Comparison of ENCODE assay signal across 12 cellular contexts in genomic region chr2:142866426-142866825, GRCh38. TPM values are rescaled to one million over a fixed set of nuclear protein-coding genes. Genes with fewer than 3 reads are reported as not detected.
DNase-seq lines count a peak whose midpoint lies in the region; ATAC-seq and TF ChIP-seq lines count a peak whose summit lies in the region.
"Had no signal": no experiment of that assay in that cellular context is flagged by ENCODE, and none has a peak within 500 bp of the region (broad histone marks: within the 10 kb centered on the region; RNA-seq: fewer than 3 reads in every experiment).

No MANE protein-coding gene starts in this region.

- no peak overlapping the region for H3K4ac ChIP-seq in neuronal stem cell (ENCODE audit: low read length)

- TF ChIP-seq CTCF in GM12865 (IDR thresholded peaks at IDR 0.05; ENCODE audit: insufficient read depth, low read depth, low read length, missing control alignments) = no peak
- TF ChIP-seq CTCF in esophagus squamous epithelium (IDR thresholded peaks at IDR 0.05) = no peak

- H3K4me1 ChIP-seq in esophagus squamous epithelium = peaks cover 19 to 50% (median 23%) of the 10 kb centered on the region in 3 donors
- H3K4me1 ChIP-seq in neuronal stem cell (ENCODE audit: control insufficient read depth in 2 of 2, insufficient read depth in 1 of 2, low read depth in 1 of 2, low read length in 2 of 2) = no peaks in the 10 kb centered on the region

- H3K4me2 ChIP-seq in neuronal stem cell (ENCODE audit: insufficient read depth, low read length, poor library complexity, severe bottlenecking) = no peak overlapping the region

- intact Hi-C loops in esophagus squamous epithelium (cut with DNase I) = no loop called here

- no peak overlapping the region for H2BK12ac ChIP-seq in neuronal stem cell (ENCODE audit: low read length)

- H3K4me3 ChIP-seq in GM12865 (ENCODE audit: low read depth, low read length) (peak overlapping the region; percentile 74), esophagus squamous epithelium (peak overlapping the region in 1 of 4 donors; percentile 6), neuronal stem cell (ENCODE audit: low read length in 2 of 2) (no peak overlapping the region)

- ATAC-seq in GM21526 (IDR thresholded peaks at IDR 0.05; ENCODE audit: low FRiP score, unreplicated experiment) = peak; percentile 12
- peak; percentile 22 for ATAC-seq in HG03135 (IDR thresholded peaks at IDR 0.05; ENCODE audit: unreplicated experiment)

- H3K27ac ChIP-seq in esophagus squamous epithelium (peak overlapping the region; percentile 56 to 87 (median 84)), neuronal stem cell (replicated peaks; ENCODE audit: low read length) (no peak overlapping the region)

- no peak overlapping the region for H3K18ac ChIP-seq in neuronal stem cell (ENCODE audit: low read length)

- no peak overlapping the region for H2BK5ac ChIP-seq in neuronal stem cell (ENCODE audit: low read length)

- 80 to 82% methylated on average over 2 of the region's 2 CpGs for WGBS in esophagus squamous epithelium, 2 donors
- WGBS in neuronal stem cell (ENCODE audit: extremely low coverage in 2 of 2, insufficient read length in 2 of 2, insufficient replicate concordance in 1 of 2), 2 donors = no CpG with 5 or more reads among the region's 2 CpGs

- H3K27me3 ChIP-seq in esophagus squamous epithelium (no peaks in the 10 kb centered on the region), neuronal stem cell (ENCODE audit: control insufficient read depth in 3 of 3, insufficient read depth in 3 of 3, low read depth in 1 of 3, low read length in 3 of 3) (no peaks in the 10 kb centered on the region)

- no peak overlapping the region for H2AK5ac ChIP-seq in neuronal stem cell (ENCODE audit: low read depth, low read length)

- H3K36me3 ChIP-seq in esophagus squamous epithelium (no peaks in the 10 kb centered on the region), neuronal stem cell (replicated peaks in 1 of 2; ENCODE audit: control insufficient read depth in 2 of 2, insufficient read depth in 2 of 2, low read length in 2 of 2) (no peaks in the 10 kb centered on the region)

- no peak overlapping the region for H2BK15ac ChIP-seq in neuronal stem cell (ENCODE audit: low read length)

- H3K79me1 ChIP-seq in neuronal stem cell (ENCODE audit: low read depth, low read length) = no peaks in the 10 kb centered on the region

- no peak overlapping the region for H3K9ac ChIP-seq in neuronal stem cell (ENCODE audit: low read depth, low read length, poor library complexity)

- no peak overlapping the region for H2BK120ac ChIP-seq in neuronal stem cell (ENCODE audit: low read depth, low read length)

- H4K91ac ChIP-seq in neuronal stem cell (ENCODE audit: low read depth, low read length, poor library complexity) = no peak overlapping the region

- H3K9me3 ChIP-seq in esophagus squamous epithelium (no peaks in the 10 kb centered on the region), neuronal stem cell (replicated peaks in 1 of 2; ENCODE audit: control insufficient read depth in 2 of 2, insufficient read depth in 1 of 2, low read depth in 1 of 2, low read length in 2 of 2) (no peaks in the 10 kb centered on the region)

- no peak for DNase-seq in GM12865 (ENCODE audit: low read depth)
- no peak for DNase-seq in esophagus squamous epithelium (lab: John Stamatoyannopoulos, UW)
- no peak for DNase-seq in SIG-M5 treated with dmso at 0.1 percent for 504 hours (lab: John Stamatoyannopoulos, UW; ENCODE audit: unreplicated experiment)
- DNase-seq in DMS114 treated with DMSO at 0.1 percent for 48 hours (lab: John Stamatoyannopoulos, UW; ENCODE audit: unreplicated experiment) = no peak
- no peak for DNase-seq in neuronal stem cell (ENCODE audit: low spot score)
- no peak for DNase-seq in NCI-H69 (lab: John Stamatoyannopoulos, UW)
- DNase-seq: activated CD4-positive, alpha-beta T cell treated with anti-CD3 and anti-CD28 coated beads for 48 hours; CD4-positive, CD25-positive, alpha-beta regulatory T cell; erythroblast had no signal

- H2AFZ ChIP-seq in neuronal stem cell (ENCODE audit: low read length) = no peak overlapping the region

- TF ChIP-seq POLR2A in esophagus squamous epithelium (IDR thresholded peaks at IDR 0.05) = no peak

- no peak overlapping the region for H3K14ac ChIP-seq in neuronal stem cell (ENCODE audit: low read length)

- no peak overlapping the region for H3K23ac ChIP-seq in neuronal stem cell (ENCODE audit: low read depth, low read length, poor library complexity)

- no peak overlapping the region for H4K8ac ChIP-seq in neuronal stem cell (ENCODE audit: low read depth, low read length)

RNA-seq across cellular contexts. Expression of gene KYNU, which starts 11.0 kb away (rescaled TPM):
- total RNA-seq in esophagus squamous epithelium = 10 to 100 TPM in 2 of 4 donors, 1 to 10 TPM in 2; 2.3 to 39.4 (median 19.2) TPM
- 0.03 TPM for polyA plus RNA-seq in neuronal stem cell (2013, experiment 1 of 2)
- 0.04 TPM for polyA plus RNA-seq in neuronal stem cell (2013, experiment 2 of 2)
- total RNA-seq: CD4-positive, CD25-positive, alpha-beta regulatory T cell; lung microvascular endothelial cell had no signal
